Comparison of ENCODE assay signal across 2 cellular contexts in genomic region chr14:54637270-54637669, GRCh38.
TF ChIP-seq lines count a peak whose summit lies in the region.

No MANE protein-coding gene starts in this region.

TF ChIP-seq in A549, 52 proteins besides CTCF, POLR2A, EP300 and RAD21 (continued from another document):
- TF ChIP-seq MAFK (IDR thresholded peaks at IDR 0.05; ENCODE audit: partially characterized antibody), result no peak
- TF ChIP-seq ZFP36 (IDR thresholded peaks at IDR 0.05; ENCODE audit: borderline replicate concordance, partially characterized antibody), result no peak
- TF ChIP-seq, protein P1, sequence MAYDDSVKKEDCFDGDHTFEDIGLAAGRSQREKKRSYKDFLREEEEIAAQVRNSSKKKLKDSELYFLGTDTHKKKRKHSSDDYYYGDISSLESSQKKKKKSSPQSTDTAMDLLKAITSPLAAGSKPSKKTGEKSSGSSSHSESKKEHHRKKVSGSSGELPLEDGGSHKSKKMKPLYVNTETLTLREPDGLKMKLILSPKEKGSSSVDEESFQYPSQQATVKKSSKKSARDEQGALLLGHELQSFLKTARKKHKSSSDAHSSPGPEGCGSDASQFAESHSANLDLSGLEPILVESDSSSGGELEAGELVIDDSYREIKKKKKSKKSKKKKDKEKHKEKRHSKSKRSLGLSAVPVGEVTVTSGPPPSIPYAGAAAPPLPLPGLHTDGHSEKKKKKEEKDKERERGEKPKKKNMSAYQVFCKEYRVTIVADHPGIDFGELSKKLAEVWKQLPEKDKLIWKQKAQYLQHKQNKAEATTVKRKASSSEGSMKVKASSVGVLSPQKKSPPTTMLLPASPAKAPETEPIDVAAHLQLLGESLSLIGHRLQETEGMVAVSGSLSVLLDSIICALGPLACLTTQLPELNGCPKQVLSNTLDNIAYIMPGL (CRISPR knock-in tag; IDR thresholded peaks at IDR 0.05; ENCODE audit: borderline replicate concordance), result no peak
- no peak for TF ChIP-seq POLR2AphosphoS2 (conservative IDR thresholded peaks at IDR 0.05; ENCODE audit: low read length)
- no peak for TF ChIP-seq SMC3 (IDR thresholded peaks at IDR 0.05)
- TF ChIP-seq RFX5 (IDR thresholded peaks at IDR 0.05), result no peak
- no peak for TF ChIP-seq CBX8 (IDR thresholded peaks at IDR 0.05)
- TF ChIP-seq KDM5A (IDR thresholded peaks at IDR 0.05), result no peak
- no peak for TF ChIP-seq BHLHE40 (IDR thresholded peaks at IDR 0.05; ENCODE audit: low read depth, low read length)
- TF ChIP-seq EHF (CRISPR knock-in tag; IDR thresholded peaks at IDR 0.05), result no peak
- TF ChIP-seq FOSB (CRISPR knock-in tag; IDR thresholded peaks at IDR 0.05), result no peak
- no peak for TF ChIP-seq ELK1 (IDR thresholded peaks at IDR 0.05; ENCODE audit: low read depth, low read length)
- TF ChIP-seq HOXB5 (CRISPR knock-in tag; IDR thresholded peaks at IDR 0.05), result no peak
- TF ChIP-seq CBX2 (IDR thresholded peaks at IDR 0.05; ENCODE audit: borderline replicate concordance, low read depth), result no peak
- no peak for TF ChIP-seq HEYL (CRISPR knock-in tag; IDR thresholded peaks at IDR 0.05)

TF ChIP-seq in Ishikawa, 13 proteins besides CTCF, POLR2A, EP300 and RAD21 (continued from another document):
- TF ChIP-seq USF1 (IDR thresholded peaks at IDR 0.05) (no peak), MAX (IDR thresholded peaks at IDR 0.05) (no peak)
TF ChIP-seq in Ishikawa: peak in this region for 1.
